Comparison of ENCODE assay signal across 3 cellular contexts in the genomic region with DNA sequence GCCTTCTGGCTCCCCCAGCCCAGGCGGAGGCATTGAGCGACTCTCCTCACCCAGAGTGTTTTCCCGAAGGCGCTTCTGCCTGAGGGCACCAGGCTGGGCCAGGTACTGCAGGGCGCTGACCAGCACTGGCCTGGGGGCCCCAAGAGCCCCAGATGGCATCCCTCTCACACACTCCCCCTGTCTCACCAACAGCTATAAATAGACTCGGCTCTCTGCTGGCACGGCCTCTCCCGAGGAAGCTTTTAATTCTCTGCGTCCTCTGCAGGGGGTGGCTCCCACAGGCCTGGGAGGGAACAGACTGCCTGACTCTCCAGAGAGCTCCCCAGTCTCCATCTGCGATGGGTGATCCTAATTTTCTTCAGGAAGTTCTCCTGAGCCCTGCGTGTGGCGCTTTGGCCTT. TPM values are rescaled to one million over a fixed set of nuclear protein-coding genes. Genes with fewer than 3 reads are reported as not detected.
"Had no signal": no experiment of that assay in that cellular context is flagged by ENCODE, and none has a peak within 500 bp of the region (broad histone marks: within the 10 kb centered on the region; RNA-seq: fewer than 3 reads in every experiment).

No MANE protein-coding gene starts in this region.

RNA-seq across cellular contexts. Expression of gene TPPP, which starts 2.9 kb away (rescaled TPM):
- total RNA-seq: LHCN-M2, OCI-LY7, SJSA1 had no signal
